9 cellular contexts compared by ENCODE assay signal in genomic region chr3:141366285-141367037, GRCh38. TPM values are rescaled to one million over a fixed set of nuclear protein-coding genes. Genes with fewer than 3 reads are reported as not detected.
DNase-seq lines count a peak whose midpoint lies in the region; ATAC-seq and TF ChIP-seq lines count a peak whose summit lies in the region.
"Had no signal": no experiment of that assay in that cellular context is flagged by ENCODE, and none has a peak within 500 bp of the region (broad histone marks: within the 10 kb centered on the region; RNA-seq: fewer than 3 reads in every experiment).

No MANE protein-coding gene starts in this region.

- H3K27me3 ChIP-seq in ACC112 (ENCODE audit: insufficient read depth, low read length), result no peaks in the 10 kb centered on the region

- peaks cover 13% of the 10 kb centered on the region for H3K36me3 ChIP-seq in ACC112 (ENCODE audit: insufficient read depth, low read length)

- in situ Hi-C loops in GM13976 (cut with MboI; ENCODE audit: low sequenced_read_pairs, unreplicated experiment), result loop anchor here (10.0 kb wide), 1 partner anchor 78 kb away; no protein-coding TSS in a partner anchor

- H2AFZ ChIP-seq in ACC112 (ENCODE audit: low read length, unreplicated experiment), result no peak overlapping the region

- H3K27ac ChIP-seq in ACC112 (ENCODE audit: low read depth, low read length), result peak overlapping the region; percentile 100

- DNase-seq in NCI-H226 (peak; percentile 99), myocyte (ENCODE audit: low read depth) (peak; percentile 90), cerebellar cortex (ENCODE audit: low spot score) (no peak), GM13976 (ENCODE audit: low spot score) (no peak)
- DNase-seq in stimulated activated CD8-positive, alpha-beta memory T cell treated with anti-CD3 and anti-CD28 coated beads, Interleukin-4, amount 100 ng/mL, for 48 hours, result no peak
- DNase-seq: NCI-H1092 had no signal

- no peak overlapping the region for H3K4me3 Mint-ChIP-seq in dendritic cell treated with granulocyte-macrophage colony-stimulating factor and Interleukin-4, amounts not matched to agents 40 ng/mL and 50 ng/mL, for 4 days

- H3K79me2 ChIP-seq in ACC112 (ENCODE audit: control insufficient read depth, insufficient read depth, low read length, unreplicated experiment), result peaks cover 24% of the 10 kb centered on the region

- TF ChIP-seq CTCF in GM13976 (IDR thresholded peaks at IDR 0.05; ENCODE audit: borderline replicate concordance, control extremely low read depth, extremely low read depth, insufficient read depth, missing control alignments), result no peak

- H3K27ac Mint-ChIP-seq in dendritic cell treated with granulocyte-macrophage colony-stimulating factor and Interleukin-4, amounts not matched to agents 40 ng/mL and 50 ng/mL, for 4 days, result peak overlapping the region; percentile 87

- no peak for ATAC-seq in GM18498 (IDR thresholded peaks at IDR 0.05; ENCODE audit: unreplicated experiment)

- no peaks in the 10 kb centered on the region for H3K9me3 Mint-ChIP-seq in dendritic cell treated with granulocyte-macrophage colony-stimulating factor and Interleukin-4, amounts not matched to agents 40 ng/mL and 50 ng/mL, for 4 days

- H3K4me1 Mint-ChIP-seq in dendritic cell treated with granulocyte-macrophage colony-stimulating factor and Interleukin-4, amounts not matched to agents 40 ng/mL and 50 ng/mL, for 4 days (ENCODE audit: low read depth), result peaks cover 34% of the 10 kb centered on the region

- H3K4me1 ChIP-seq in ACC112 (ENCODE audit: control insufficient read depth, insufficient read depth, low read length, unreplicated experiment), result peaks cover 61% of the 10 kb centered on the region

- H3K36me3 Mint-ChIP-seq in dendritic cell treated with granulocyte-macrophage colony-stimulating factor and Interleukin-4, amounts not matched to agents 40 ng/mL and 50 ng/mL, for 4 days (ENCODE audit: low read depth), result no peaks in the 10 kb centered on the region

- H3K4me3 ChIP-seq in ACC112 (ENCODE audit: low read depth, low read length), result peak overlapping the region; percentile 53

- intact Hi-C loops in dendritic cell treated with granulocyte-macrophage colony-stimulating factor and Interleukin-4, amounts not matched to agents 40 ng/mL and 50 ng/mL, for 4 days (cut with micrococcal nuclease), result loop anchor here (5.0 kb wide), 2 partner anchors 36 to 54 kb away; no protein-coding TSS in a partner anchor

- peaks cover 2% of the 10 kb centered on the region for H3K27me3 Mint-ChIP-seq in dendritic cell treated with granulocyte-macrophage colony-stimulating factor and Interleukin-4, amounts not matched to agents 40 ng/mL and 50 ng/mL, for 4 days

RNA-seq across cellular contexts. Expression of gene ZBTB38, which starts 1.8 kb away (rescaled TPM):
- total RNA-seq in myocyte, result 103 and 108 TPM in 2 replicates
- 21.9 TPM for polyA plus RNA-seq in myocyte (2012)

Comparison
In these comparisons a context has a peak if more than half of its experiments do, and no peak if none do; other contexts are left out.
1. DNase-seq: peak in NCI-H226 (single experiment) and myocyte (single experiment); none in cerebellar cortex (single experiment), GM13976 (single experiment) and stimulated activated CD8-positive, alpha-beta memory T cell treated with anti-CD3 and anti-CD28 coated beads, Interleukin-4, amount 100 ng/mL, for 48 hours (single experiment).